Comparison of ENCODE assay signal across 8 cellular contexts in the genomic region with DNA sequence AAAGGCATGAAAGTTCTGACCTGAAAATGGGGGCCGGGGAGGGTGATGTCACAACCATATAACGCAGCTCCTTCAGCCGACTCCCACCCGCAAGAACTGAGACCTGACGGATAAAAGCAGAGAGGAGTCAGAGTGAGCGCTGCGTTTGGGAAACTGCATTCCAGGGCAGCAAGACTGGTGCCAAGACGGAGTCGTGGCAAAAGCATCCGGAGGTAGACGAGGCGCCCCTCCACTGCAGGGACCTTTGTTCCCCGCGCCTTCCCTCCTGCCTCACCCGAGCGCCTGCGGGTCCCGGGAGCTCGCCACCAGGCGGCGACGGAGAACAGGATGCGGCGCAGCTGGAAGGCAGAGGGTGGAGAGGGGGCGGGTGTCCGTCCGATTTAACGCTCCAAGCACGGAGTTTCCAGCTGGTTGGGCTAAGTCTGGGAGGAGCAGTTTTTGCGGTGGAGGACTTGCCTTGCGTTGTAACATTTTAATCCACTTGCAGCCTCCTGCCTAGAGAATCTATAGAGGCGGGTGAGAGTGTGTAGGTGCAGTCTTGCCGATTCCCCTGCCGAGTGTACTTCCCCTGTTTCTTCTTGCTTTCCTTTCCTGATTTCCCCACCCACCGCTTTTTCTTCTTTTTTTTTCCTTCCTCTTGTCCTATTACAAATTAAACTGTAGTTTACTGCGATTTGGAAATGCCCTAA.
DNase-seq lines count a peak whose midpoint lies in the region; ATAC-seq and TF ChIP-seq lines count a peak whose summit lies in the region.

No MANE protein-coding gene starts in this region.

- peak; percentile 70 for TF ChIP-seq CTCF in choroid plexus epithelial cell (conservative IDR thresholded peaks at IDR 0.05; ENCODE audit: low read depth, low read length)

- DNase-seq in NCI-H1092 (lab: John Stamatoyannopoulos, UW) (peak; percentile 1), NCI-H1092 treated with DMSO at 0.1 percent for 48 hours (lab: John Stamatoyannopoulos, UW) (no peak), NCI-H146 treated with DMSO at 0.1 percent for 48 hours (lab: John Stamatoyannopoulos, UW; ENCODE audit: unreplicated experiment) (peak; percentile 16), choroid plexus epithelial cell (ENCODE audit: low read depth) (peak; percentile 71)
- DNase-seq in activated CD4-positive, CD25-positive, alpha-beta regulatory T cell treated with anti-CD3 and anti-CD28 coated beads, Interleukin-2, amount 50 U/mL, for 16 hours (ENCODE audit: low read depth, low spot score), result peak; percentile 38
- peak; percentile 86 for DNase-seq in stimulated activated CD4-positive, alpha-beta T cell treated with anti-CD3 and anti-CD28 coated beads, Interleukin-15, amount 100 ng/mL, for 24 hours

- peak overlapping the region; percentile 86 for H3K27ac ChIP-seq in layer of hippocampus (ENCODE audit: low read depth, low read length)

- H3K27me3 ChIP-seq in layer of hippocampus (ENCODE audit: control insufficient read depth, insufficient read depth, low read length), result no peaks in the 10 kb centered on the region

- ATAC-seq in HG02642 (IDR thresholded peaks at IDR 0.05; ENCODE audit: poor library complexity, unreplicated experiment), result peak; percentile 68

- peak overlapping the region; percentile 54 for H3K4me3 ChIP-seq in choroid plexus epithelial cell (ENCODE audit: low read depth, low read length)
